Comparison of ENCODE assay signal across 14 cellular contexts in genomic region chr1:19385236-19385635, GRCh38.
DNase-seq lines count a peak whose midpoint lies in the region; TF ChIP-seq lines count a peak whose summit lies in the region.
"Had no signal": no experiment of that assay in that cellular context is flagged by ENCODE, and none has a peak within 500 bp of the region (broad histone marks: within the 10 kb centered on the region; RNA-seq: fewer than 3 reads in every experiment).

No MANE protein-coding gene starts in this region.

- peaks cover 5% of the 10 kb centered on the region for H3K36me3 Mint-ChIP-seq in activated naive CD8-positive, alpha-beta T cell
- H3K36me3 Mint-ChIP-seq in activated naive CD8-positive, alpha-beta T cell treated with anti-CD3 and anti-CD28 coated beads for 36 hours: peaks cover 15% of the 10 kb centered on the region

- H3K9ac ChIP-seq in fibroblast of lung (ENCODE audit: insufficient read depth, low read length) (no peak overlapping the region), trophoblast cell (ENCODE audit: low read length) (no peak overlapping the region)

- H2AFZ ChIP-seq in fibroblast of lung (ENCODE audit: low read length) (no peak overlapping the region), trophoblast cell (ENCODE audit: insufficient read depth, low read length, poor library complexity) (no peak overlapping the region)
- H2AFZ ChIP-seq: PC-9 had no signal

- H3K79me2 ChIP-seq in fibroblast of lung (ENCODE audit: control insufficient read depth, insufficient read depth, low read length) (peaks cover 51% of the 10 kb centered on the region), trophoblast cell (ENCODE audit: control insufficient read depth, insufficient read depth, low read length, poor library complexity) (no peaks in the 10 kb centered on the region)

- no peak overlapping the region for H4K12ac ChIP-seq in trophoblast cell (ENCODE audit: low read depth, low read length)

- H3K4me1 Mint-ChIP-seq in activated naive CD8-positive, alpha-beta T cell (ENCODE audit: low read depth): peaks cover 36% of the 10 kb centered on the region
- peaks cover 25% of the 10 kb centered on the region for H3K4me1 Mint-ChIP-seq in activated naive CD8-positive, alpha-beta T cell treated with anti-CD3 and anti-CD28 coated beads for 36 hours

- H3K27ac ChIP-seq in fibroblast of lung (ENCODE audit: insufficient read depth, low read length) (peak overlapping the region; percentile 34), trophoblast cell (ENCODE audit: low read depth, low read length) (no peak overlapping the region), vagina (peak overlapping the region; percentile 80), WERI-Rb-1 (no peak overlapping the region)
- H3K27ac ChIP-seq: PC-9 had no signal

- H3K18ac ChIP-seq in trophoblast cell (ENCODE audit: low read length): peak overlapping the region; percentile 10

- no peak overlapping the region for H3K4me3 Mint-ChIP-seq in activated naive CD8-positive, alpha-beta T cell
- no peak overlapping the region for H3K4me3 Mint-ChIP-seq in activated naive CD8-positive, alpha-beta T cell treated with anti-CD3 and anti-CD28 coated beads for 36 hours
- H3K4me3 Mint-ChIP-seq: activated CD4-positive, alpha-beta T cell treated with anti-CD3 and anti-CD28 coated beads, Interleukin-2, amount 10 ng/mL, durations not matched to agents 24 days and 14 days had no signal

- no peak overlapping the region for H3K23ac ChIP-seq in trophoblast cell (ENCODE audit: low read length)

- H3K9me3 ChIP-seq in fibroblast of lung (ENCODE audit: control insufficient read depth, insufficient read depth, low read depth, low read length) (no peaks in the 10 kb centered on the region), trophoblast cell (ENCODE audit: insufficient read depth, low read depth, low read length) (peaks cover 2% of the 10 kb centered on the region), vagina (no peaks in the 10 kb centered on the region), WERI-Rb-1 (ENCODE audit: severe bottlenecking) (no peaks in the 10 kb centered on the region)

- no peak overlapping the region for H4K91ac ChIP-seq in trophoblast cell (ENCODE audit: low read depth, low read length)

- no CpG with 5 or more reads among the region's 9 CpGs for WGBS in trophoblast cell (ENCODE audit: extremely low coverage, insufficient coverage, insufficient read length)

- no peak for TF ChIP-seq POLR2A in vagina (IDR thresholded peaks at IDR 0.05)

- no peaks in the 10 kb centered on the region for H3K27me3 ChIP-seq in fibroblast of lung (ENCODE audit: control insufficient read depth, insufficient read depth, low read length)
- H3K27me3 ChIP-seq in trophoblast cell (ENCODE audit: insufficient read depth, low read length): no peaks in the 10 kb centered on the region
- no peaks in the 10 kb centered on the region for H3K27me3 ChIP-seq in vagina
- H3K27me3 ChIP-seq in WERI-Rb-1 (ENCODE audit: insufficient read depth, low read depth, severe bottlenecking): no peaks in the 10 kb centered on the region

- no peaks in the 10 kb centered on the region for H3K79me1 ChIP-seq in trophoblast cell (ENCODE audit: low read length)

- no peak overlapping the region for H3K4me3 ChIP-seq in fibroblast of lung (replicated peaks in 1 of 4; ENCODE audit: control extremely low read depth in 1 of 4, insufficient read depth in 1 of 4, low read depth in 3 of 4, low read length in 4 of 4)
- no peak overlapping the region for H3K4me3 ChIP-seq in trophoblast cell (ENCODE audit: low read depth, low read length)
- no peak overlapping the region for H3K4me3 ChIP-seq in vagina
- H3K4me3 ChIP-seq in WERI-Rb-1 (ENCODE audit: low read depth, low read length): no peak overlapping the region
- H3K4me3 ChIP-seq: PC-9 had no signal

- H3K4me1 ChIP-seq in fibroblast of lung (ENCODE audit: control insufficient read depth, extremely low read depth, insufficient read depth, low read length): peaks cover 29% of the 10 kb centered on the region
- peaks cover 7 to 14% of the 10 kb centered on the region in 2 experiments for H3K4me1 ChIP-seq in trophoblast cell (ENCODE audit: control insufficient read depth in 1 of 2, insufficient read depth in 2 of 2, low read length in 2 of 2)
- H3K4me1 ChIP-seq in vagina: peaks cover 74% of the 10 kb centered on the region

- peak overlapping the region; percentile 38 for H3K4me2 ChIP-seq in fibroblast of lung (ENCODE audit: extremely low read depth, insufficient read depth, low read length)
- no peak overlapping the region for H3K4me2 ChIP-seq in trophoblast cell (ENCODE audit: low read length)
- H3K4me2 ChIP-seq: PC-9 had no signal

- H3K9me3 Mint-ChIP-seq in activated naive CD8-positive, alpha-beta T cell (ENCODE audit: low read depth): no peaks in the 10 kb centered on the region
- no peaks in the 10 kb centered on the region for H3K9me3 Mint-ChIP-seq in activated naive CD8-positive, alpha-beta T cell treated with anti-CD3 and anti-CD28 coated beads for 36 hours
- H3K9me3 Mint-ChIP-seq: activated CD4-positive, alpha-beta T cell treated with anti-CD3 and anti-CD28 coated beads, Interleukin-2, amount 10 ng/mL, durations not matched to agents 24 days and 14 days had no signal

- intact Hi-C loops in vagina (cut with DNase I): loop anchor here (5.0 kb wide), 1 partner anchor 262 kb away; no protein-coding TSS in a partner anchor

- H3K36me3 ChIP-seq in fibroblast of lung (ENCODE audit: control insufficient read depth, insufficient read depth, low read length) (peaks cover 15% of the 10 kb centered on the region), trophoblast cell (ENCODE audit: control insufficient read depth in 1 of 2, insufficient read depth in 2 of 2, low read length in 2 of 2) (peaks cover 25 to 33% of the 10 kb centered on the region in 2 experiments), vagina (peaks cover 0 to 16% of the 10 kb centered on the region in 2 donors), WERI-Rb-1 (peaks cover 25% of the 10 kb centered on the region)

- H2BK120ac ChIP-seq in trophoblast cell (ENCODE audit: insufficient read depth, low read length, poor library complexity): no peak overlapping the region

- no peak overlapping the region for H3K4ac ChIP-seq in trophoblast cell (ENCODE audit: low read depth, low read length)

- no peak overlapping the region for H3K14ac ChIP-seq in trophoblast cell (ENCODE audit: low read length)

- TF ChIP-seq CTCF in fibroblast of lung (conservative IDR thresholded peaks at IDR 0.05 in 1 of 2, IDR thresholded peaks at IDR 0.05 in 1 of 2; ENCODE audit: low read depth in 1 of 2, low read length in 2 of 2): no peak
- TF ChIP-seq CTCF in vagina (IDR thresholded peaks at IDR 0.05): no peak
- no peak for TF ChIP-seq CTCF in WERI-Rb-1 (IDR thresholded peaks at IDR 0.05; ENCODE audit: low read depth, low read length)

- no peak overlapping the region for H2AK5ac ChIP-seq in trophoblast cell (ENCODE audit: low read length)

- H2BK12ac ChIP-seq in trophoblast cell (ENCODE audit: low read length): no peak overlapping the region

- no peak overlapping the region for H2BK5ac ChIP-seq in trophoblast cell (ENCODE audit: low read depth, low read length, poor library complexity)

- DNase-seq in activated naive CD8-positive, alpha-beta T cell treated with anti-CD3 and anti-CD28 coated beads for 36 hours: no peak
- DNase-seq in fibroblast of lung (ENCODE audit: low read depth in 2 of 2) (no peak), trophoblast cell (no peak), vagina (ENCODE audit: extremely low spot score in 2 of 2) (no peak), WERI-Rb-1 (no peak), GDM1 (lab: John Stamatoyannopoulos, UW) (no peak), NCI-H2196 treated with DMSO at 0.1 percent for 48 hours (lab: John Stamatoyannopoulos, UW; ENCODE audit: unreplicated experiment) (no peak)
- DNase-seq: activated CD4-positive, alpha-beta T cell treated with anti-CD3 and anti-CD28 coated beads, Interleukin-2, amount 10 ng/mL, durations not matched to agents 24 days and 14 days; activated effector memory CD4-positive, alpha-beta T cell treated with Interleukin-2 at 50 U/mL for 16 hours; erythroblast; mesendoderm; NCI-H510A; PC-9 had no signal

- H3K27me3 Mint-ChIP-seq in activated naive CD8-positive, alpha-beta T cell: no peaks in the 10 kb centered on the region
- H3K27me3 Mint-ChIP-seq in activated naive CD8-positive, alpha-beta T cell treated with anti-CD3 and anti-CD28 coated beads for 36 hours: no peaks in the 10 kb centered on the region
- H3K27me3 Mint-ChIP-seq: activated CD4-positive, alpha-beta T cell treated with anti-CD3 and anti-CD28 coated beads, Interleukin-2, amount 10 ng/mL, durations not matched to agents 24 days and 14 days had no signal

- peak overlapping the region; percentile 64 for H3K27ac Mint-ChIP-seq in activated naive CD8-positive, alpha-beta T cell
- H3K27ac Mint-ChIP-seq in activated naive CD8-positive, alpha-beta T cell treated with anti-CD3 and anti-CD28 coated beads for 36 hours: no peak overlapping the region
- H3K27ac Mint-ChIP-seq: activated CD4-positive, alpha-beta T cell treated with anti-CD3 and anti-CD28 coated beads, Interleukin-2, amount 10 ng/mL, durations not matched to agents 24 days and 14 days had no signal

- no peaks in the 10 kb centered on the region for H4K20me1 ChIP-seq in fibroblast of lung (ENCODE audit: control insufficient read depth, extremely low read depth, insufficient read depth, low read length)

- no peak overlapping the region for H4K8ac ChIP-seq in trophoblast cell (ENCODE audit: low read depth, low read length)

Comparison
In these comparisons a context has a peak if more than half of its experiments do, and no peak if none do; other contexts are left out.
1. H3K27ac ChIP-seq: peak in fibroblast of lung (single experiment) and vagina (single experiment); none in trophoblast cell (single experiment) and WERI-Rb-1 (single experiment).